In genomic region chr22:21106000-21106399, GRCh38 we compare ENCODE assay signal across 14 cellular contexts.
DNase-seq lines count a peak whose midpoint lies in the region; ATAC-seq, FAIRE-seq and TF ChIP-seq lines count a peak whose summit lies in the region.
"Had no signal": no experiment of that assay in that cellular context is flagged by ENCODE, and none has a peak within 500 bp of the region (broad histone marks: within the 10 kb centered on the region; RNA-seq: fewer than 3 reads in every experiment).

No MANE protein-coding gene starts in this region.

- no peaks in the 10 kb centered on the region for H3K36me3 ChIP-seq in Loucy (ENCODE audit: insufficient read depth, low read length)
- H3K36me3 ChIP-seq in H1 (ENCODE audit: control insufficient read depth in 2 of 4, insufficient read depth in 4 of 4, low read length in 3 of 4): no peaks in the 10 kb centered on the region
- H3K36me3 ChIP-seq in mesendoderm (ENCODE audit: control insufficient read depth, insufficient read depth, low read length): no peaks in the 10 kb centered on the region

- H3K27ac Mint-ChIP-seq in WTC11: no peak overlapping the region
- H3K27ac Mint-ChIP-seq: B cell; CD4-positive, alpha-beta T cell; H9 had no signal

- H2BK15ac ChIP-seq in H1 (ENCODE audit: low read length): no peak overlapping the region
- H2BK15ac ChIP-seq in mesendoderm (replicated peaks; ENCODE audit: low read depth): no peak overlapping the region

- no peaks in the 10 kb centered on the region for H3K23me2 ChIP-seq in H1 (ENCODE audit: low read depth, low read length)

- H3K14ac ChIP-seq in H1 (ENCODE audit: insufficient read length): no peak overlapping the region

- 65% methylated on average over 5 of the region's 5 CpGs for WGBS in A549 (ENCODE audit: missing lambda C conversion rate)
- 80% methylated on average over 5 of the region's 5 CpGs; no CpG with 5 or more reads in 1 of the 2 experiments for WGBS in H1 (ENCODE audit: extremely low coverage in 1 of 2, insufficient coverage in 1 of 2, insufficient read length in 1 of 2, insufficient replicate concordance in 2 of 2, low coverage in 1 of 2, low lambda C conversion rate in 2 of 2, missing lambda C conversion rate in 1 of 2), 2 experiments
- WGBS in mesendoderm (ENCODE audit: extremely low coverage, insufficient coverage, low lambda C conversion rate): no CpG with 5 or more reads among the region's 5 CpGs

- no peak overlapping the region for H3K23ac ChIP-seq in H1 (ENCODE audit: insufficient read length)
- no peak overlapping the region for H3K23ac ChIP-seq in mesendoderm (ENCODE audit: low read length)

- H3K9me3 Mint-ChIP-seq in WTC11: no peaks in the 10 kb centered on the region
- H3K9me3 Mint-ChIP-seq: CD4-positive, alpha-beta T cell; H9 had no signal

- no peak overlapping the region for H4K91ac ChIP-seq in H1 (replicated peaks; ENCODE audit: insufficient read length, low read length)

- no peak overlapping the region for H2BK120ac ChIP-seq in H1 (replicated peaks; ENCODE audit: low read depth, low read length)
- no peak overlapping the region for H2BK120ac ChIP-seq in mesendoderm (ENCODE audit: low read depth, low read length)

- no peak overlapping the region for H4K8ac ChIP-seq in H1 (ENCODE audit: extremely low read depth, insufficient read depth, low read length)
- no peak overlapping the region for H4K8ac ChIP-seq in mesendoderm (ENCODE audit: low read depth, low read length)

- H3K79me2 ChIP-seq in Loucy (ENCODE audit: insufficient read depth, low read length) (no peaks in the 10 kb centered on the region), H1 (ENCODE audit: control insufficient read depth in 1 of 2, insufficient read depth in 2 of 2, low read length in 2 of 2) (no peaks in the 10 kb centered on the region), mesendoderm (ENCODE audit: control insufficient read depth, insufficient read depth, low read length) (no peaks in the 10 kb centered on the region)

- TF ChIP-seq CTCF in A549 (IDR thresholded peaks at IDR 0.05) (no peak), Loucy (conservative IDR thresholded peaks at IDR 0.05; ENCODE audit: low read length) (no peak), H1 (IDR thresholded peaks at IDR 0.05; ENCODE audit: control extremely low read depth in 1 of 3, insufficient read depth in 1 of 3, low read depth in 1 of 3, low read length in 3 of 3) (no peak), WTC11 (IDR thresholded peaks at IDR 0.05) (no peak)

- H2AFZ ChIP-seq in Loucy (ENCODE audit: low read length): no peak overlapping the region
- 0 out of 2 replicates have a peak overlapping the region, but pooled peaks have one; percentile 41 for H2AFZ ChIP-seq in H1 (ENCODE audit: low read length)
- H2AFZ ChIP-seq: GM23248 had no signal

- no peak overlapping the region for H2BK20ac ChIP-seq in H1 (ENCODE audit: low read length)

- no peak overlapping the region for H2BK12ac ChIP-seq in H1 (ENCODE audit: low read depth, low read length)

- H4K5ac ChIP-seq in H1 (ENCODE audit: insufficient read length, low read depth, low read length) (no peak overlapping the region), mesendoderm (ENCODE audit: low read length) (no peak overlapping the region)

- H4K20me1 ChIP-seq in Loucy (ENCODE audit: insufficient read depth, low read length, poor library complexity, severe bottlenecking): no peaks in the 10 kb centered on the region
- no peaks in the 10 kb centered on the region for H4K20me1 ChIP-seq in H1 (replicated peaks in 1 of 2; ENCODE audit: control insufficient read depth in 1 of 2, insufficient read depth in 2 of 2, low read length in 2 of 2)

- TF ChIP-seq EP300 in A549 (IDR thresholded peaks at IDR 0.05) (no peak), H1 (IDR thresholded peaks at IDR 0.05; ENCODE audit: borderline replicate concordance in 1 of 2, low read depth in 2 of 2, low read length in 2 of 2) (no peak)

- POLR2A ChIA-PET in A549 (lab: Yijun Ruan, JAX) (no interaction called here), H1 (lab: Charles Lee; ENCODE audit: partially characterized antibody) (no interaction called here), WTC11 (lab: Charles Lee) (no interaction called here)

- H3K9ac ChIP-seq in Loucy (ENCODE audit: low read depth, low read length, poor library complexity, severe bottlenecking): peak overlapping the region; percentile 4
- H3K9ac ChIP-seq in H1 (replicated peaks in 1 of 4; ENCODE audit: extremely low read depth in 1 of 4, low read depth in 3 of 4, low read length in 3 of 4): no peak overlapping the region
- no peak overlapping the region for H3K9ac ChIP-seq in mesendoderm (ENCODE audit: low read length)
- H3K9ac ChIP-seq: GM23248 had no signal

- H3K4ac ChIP-seq in H1 (replicated peaks; ENCODE audit: insufficient read length, low read depth, low read length) (no peak overlapping the region), mesendoderm (ENCODE audit: low read depth, low read length) (no peak overlapping the region)

- H3K79me1 ChIP-seq in H1 (ENCODE audit: low read depth, low read length) (no peaks in the 10 kb centered on the region), mesendoderm (ENCODE audit: low read length) (no peaks in the 10 kb centered on the region)

- H3K9me2 ChIP-seq in Loucy (replicated peaks; ENCODE audit: low read depth, low read length): no peaks in the 10 kb centered on the region

- H3K36me3 Mint-ChIP-seq in WTC11: no peaks in the 10 kb centered on the region

- CTCF ChIA-PET in A549 (lab: Yijun Ruan, JAX) (no interaction called here), H1 (lab: Charles Lee; ENCODE audit: partially characterized antibody) (no interaction called here), WTC11 (lab: Charles Lee) (interaction anchor here (1.0 kb wide), 1 partner anchor 221 kb away, joined by 3 read pairs; no protein-coding TSS in a partner anchor)

- H3K4me3 ChIP-seq in A549: no peak overlapping the region
- peak overlapping the region; percentile 19 for H3K4me3 ChIP-seq in Loucy (ENCODE audit: low read length, poor library complexity, severe bottlenecking)
- H3K4me3 ChIP-seq in H1 (ENCODE audit: extremely low read depth in 1 of 4, insufficient read depth in 2 of 4, low read depth in 3 of 4, low read length in 4 of 4): no peak overlapping the region
- H3K4me3 ChIP-seq in mesendoderm (ENCODE audit: low read length): no peak overlapping the region
- H3K4me3 ChIP-seq: GM23248 had no signal

- TF ChIP-seq RAD21 in A549 (conservative IDR thresholded peaks at IDR 0.05 in 1 of 2, IDR thresholded peaks at IDR 0.05 in 1 of 2): no peak
- TF ChIP-seq RAD21 in H1 (IDR thresholded peaks at IDR 0.05 in 1 of 2, conservative IDR thresholded peaks at IDR 0.05 in 1 of 2; ENCODE audit: low read depth in 2 of 2, low read length in 2 of 2): no peak

- H3K18ac ChIP-seq in H1 (ENCODE audit: extremely low read depth, low read length): no peak overlapping the region
- no peak overlapping the region for H3K18ac ChIP-seq in mesendoderm (ENCODE audit: low read length)

- H3K4me3 Mint-ChIP-seq in WTC11: no peak overlapping the region
- H3K4me3 Mint-ChIP-seq: B cell; CD4-positive, alpha-beta T cell; H9 had no signal

- TF ChIP-seq POLR2A in A549 (IDR thresholded peaks at IDR 0.05; ENCODE audit: low read length) (no peak), H1 (IDR thresholded peaks at IDR 0.05; ENCODE audit: control extremely low read depth in 1 of 2, low read depth in 2 of 2, low read length in 2 of 2) (no peak)

- H2AK5ac ChIP-seq in H1 (ENCODE audit: low read depth, low read length) (no peak overlapping the region), mesendoderm (ENCODE audit: low read length) (no peak overlapping the region)

- ATAC-seq in A549 (no peak), WTC11 (no peak), GM18858 (IDR thresholded peaks at IDR 0.05; ENCODE audit: unreplicated experiment) (no peak)

- H3K4me1 ChIP-seq in A549 (peaks cover 41% of the 10 kb centered on the region), Loucy (ENCODE audit: insufficient read depth, low read length, poor library complexity, severe bottlenecking) (peaks cover 48% of the 10 kb centered on the region), H1 (replicated peaks in 1 of 4; ENCODE audit: control insufficient read depth in 3 of 4, insufficient read depth in 4 of 4, low read length in 3 of 4) (peaks cover 0 to 6% (median 2%) of the 10 kb centered on the region in 4 experiments; a peak in 2 of 7 replicates), mesendoderm (ENCODE audit: control insufficient read depth, low read depth, low read length) (peaks cover 3% of the 10 kb centered on the region)

- H3K56ac ChIP-seq in H1 (replicated peaks; ENCODE audit: insufficient read length, low read depth, low read length) (no peak overlapping the region), mesendoderm (ENCODE audit: low read length) (no peak overlapping the region)

- H3K4me2 ChIP-seq in A549: peak overlapping the region; percentile 14; the same call in 1 of the 3 replicates
- peak overlapping the region; percentile 62 for H3K4me2 ChIP-seq in Loucy (ENCODE audit: low read depth, low read length, poor library complexity, severe bottlenecking)
- H3K4me2 ChIP-seq in H1 (ENCODE audit: insufficient read depth in 1 of 2, low read depth in 2 of 2, low read length in 2 of 2): no peak overlapping the region
- H3K4me2 ChIP-seq in mesendoderm (ENCODE audit: low read length): no peak overlapping the region

- H3K9me3 ChIP-seq in A549 (no peaks in the 10 kb centered on the region), Loucy (ENCODE audit: insufficient read depth, low read depth, low read length) (no peaks in the 10 kb centered on the region), H1 (ENCODE audit: insufficient read depth in 2 of 2, low read depth in 1 of 2, low read length in 1 of 2) (no peaks in the 10 kb centered on the region)

- no peak for FAIRE-seq in A549 (lab: Jason Lieb, UNC)
- FAIRE-seq in H1 (lab: Jason Lieb, UNC): no peak

- H3K27ac ChIP-seq in A549: no peak overlapping the region
- no peak overlapping the region for H3K27ac ChIP-seq in H1 (ENCODE audit: low read depth, low read length)
- H3K27ac ChIP-seq in mesendoderm (ENCODE audit: low read depth, low read length): no peak overlapping the region
- H3K27ac ChIP-seq: GM23248 had no signal

- peaks cover 16% of the 10 kb centered on the region for H3K4me1 Mint-ChIP-seq in WTC11

- H3K27me3 Mint-ChIP-seq in WTC11 (ENCODE audit: low read depth): peaks cover 15% of the 10 kb centered on the region

- H2BK5ac ChIP-seq in H1 (ENCODE audit: low read depth, low read length) (no peak overlapping the region), mesendoderm (ENCODE audit: low read length) (no peak overlapping the region)

- H3K27me3 ChIP-seq in Loucy (ENCODE audit: insufficient read depth, low read length, poor library complexity, severe bottlenecking) (no peaks in the 10 kb centered on the region), H1 (replicated peaks in 1 of 4; ENCODE audit: control insufficient read depth in 3 of 4, extremely low read depth in 1 of 4, insufficient read depth in 3 of 4, low read length in 3 of 4) (peaks cover 0 to 6% (median 0%) of the 10 kb centered on the region in 4 experiments; a peak in 1 of 7 replicates), mesendoderm (ENCODE audit: insufficient read depth, low read length, poor library complexity) (no peaks in the 10 kb centered on the region)

- no peaks in the 10 kb centered on the region for H3F3A ChIP-seq in Loucy (ENCODE audit: low read depth)

- DNase-seq in A549 (ENCODE audit: low read depth in 1 of 2, low spot score in 1 of 2): no peak
- DNase-seq in H1 (ENCODE audit: low read depth in 1 of 2, low spot score in 2 of 2): no peak
- peak; percentile 51 for DNase-seq in mesendoderm
- no peak for DNase-seq in WTC11 (ENCODE audit: low spot score)
- no peak for DNase-seq in GM19238 (ENCODE audit: insufficient read length, low spot score)
- DNase-seq: C1 segment of cervical spinal cord; Calu3; CD4-positive, alpha-beta T cell; DMS 273 treated with DMSO at 0.1 percent for 48 hours; GM23248; H9 had no signal

Comparison
In these comparisons a context has a peak if more than half of its experiments do, and no peak if none do; other contexts are left out.
1. H3K4me2 ChIP-seq: peak in A549 (single experiment) and Loucy (single experiment); none in H1 (0 of 2) and mesendoderm (single experiment).